ENCODE assay signal across 8 cellular contexts in the genomic region with DNA sequence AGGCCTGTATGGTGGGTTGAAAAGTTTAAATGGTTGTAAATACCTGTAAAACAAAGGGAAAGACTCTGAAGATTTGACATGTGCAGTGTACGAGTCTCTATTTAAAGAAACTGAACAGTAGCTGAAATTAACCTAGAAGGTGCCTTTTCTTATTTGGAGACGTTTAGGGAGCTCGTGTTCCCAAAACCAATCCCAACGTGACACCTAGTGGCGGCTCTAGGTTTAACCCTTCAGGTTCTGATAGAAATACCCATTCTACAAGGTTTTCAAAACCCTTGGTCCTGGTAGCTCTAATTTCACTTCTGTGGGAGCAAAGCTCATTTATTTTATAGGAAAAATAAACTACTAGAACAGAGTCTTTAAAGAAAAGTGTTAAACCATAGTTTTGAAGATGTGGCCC.
A peak's percentile ranks its signal among the peaks of the same experiment; 100 is the strongest.
DNase-seq lines count a peak whose midpoint lies in the region; ATAC-seq and TF ChIP-seq lines count a peak whose summit lies in the region.

No MANE protein-coding gene starts in this region.

- H3K9me3 ChIP-seq in OCI-LY3 (ENCODE audit: insufficient read depth, low read length) = no peaks in the 10 kb centered on the region
- no peaks in the 10 kb centered on the region for H3K9me3 ChIP-seq in effector memory CD4-positive, alpha-beta T cell (ENCODE audit: control insufficient read depth, low read length)

- no peak overlapping the region for H2AFZ ChIP-seq in OCI-LY3 (ENCODE audit: low read depth, low read length)

- no peak overlapping the region for H3K9ac ChIP-seq in OCI-LY3 (ENCODE audit: low read length)

- DNase-seq in NCI-H187 (lab: John Stamatoyannopoulos, UW) (peak; percentile 35 to 39), NCI-H187 treated with DMSO at 0.1 percent for 48 hours (lab: John Stamatoyannopoulos, UW) (no peak), foreskin keratinocyte (peak; percentile 8 to 38)
- DNase-seq in effector memory CD4-positive, alpha-beta T cell = no peak
- no peak for DNase-seq in activated naive CD4-positive, alpha-beta T cell treated with anti-CD3 and anti-CD28 coated beads, Interleukin-2, amount 10 ng/mL, durations not matched to agents 7 days and 5 days

- H3K9me3 Mint-ChIP-seq in activated naive CD4-positive, alpha-beta T cell treated with anti-CD3 and anti-CD28 coated beads, Interleukin-2, amount 10 ng/mL, durations not matched to agents 7 days and 5 days = peaks cover 2% of the 10 kb centered on the region

- no peaks in the 10 kb centered on the region for H3K27me3 Mint-ChIP-seq in activated naive CD4-positive, alpha-beta T cell treated with anti-CD3 and anti-CD28 coated beads, Interleukin-2, amount 10 ng/mL, durations not matched to agents 7 days and 5 days

- 0 out of 2 replicates have a peak overlapping the region, but pooled peaks have one; percentile 16 for H3K4me2 ChIP-seq in OCI-LY3 (ENCODE audit: low read length)

- no peak overlapping the region for H3K27ac Mint-ChIP-seq in activated naive CD4-positive, alpha-beta T cell treated with anti-CD3 and anti-CD28 coated beads, Interleukin-2, amount 10 ng/mL, durations not matched to agents 7 days and 5 days

- H4K20me1 ChIP-seq in OCI-LY3 (ENCODE audit: insufficient read depth, low read length) = no peaks in the 10 kb centered on the region

- CTCF ChIA-PET in activated naive CD4-positive, alpha-beta T cell treated with anti-CD3 and anti-CD28 coated beads, Interleukin-2, amount 10 ng/mL, durations not matched to agents 7 days and 5 days (lab: Charles Lee) = no interaction called here

- no peaks in the 10 kb centered on the region for H3K4me1 Mint-ChIP-seq in activated naive CD4-positive, alpha-beta T cell treated with anti-CD3 and anti-CD28 coated beads, Interleukin-2, amount 10 ng/mL, durations not matched to agents 7 days and 5 days

- H3K36me3 ChIP-seq in OCI-LY3 (replicated peaks; ENCODE audit: low read depth, low read length) = no peaks in the 10 kb centered on the region
- no peaks in the 10 kb centered on the region for H3K36me3 ChIP-seq in effector memory CD4-positive, alpha-beta T cell (ENCODE audit: control insufficient read depth, insufficient read depth, low read length)

- ATAC-seq in HG02884 (IDR thresholded peaks at IDR 0.05; ENCODE audit: unreplicated experiment) = peak; percentile 50
- peak; percentile 63 for ATAC-seq in foreskin keratinocyte
- ATAC-seq in GM18861 (IDR thresholded peaks at IDR 0.05; ENCODE audit: unreplicated experiment) = no peak

- no peaks in the 10 kb centered on the region for H3K79me2 ChIP-seq in OCI-LY3 (ENCODE audit: low read length)

- H3K36me3 Mint-ChIP-seq in activated naive CD4-positive, alpha-beta T cell treated with anti-CD3 and anti-CD28 coated beads, Interleukin-2, amount 10 ng/mL, durations not matched to agents 7 days and 5 days = no peaks in the 10 kb centered on the region

- H3K27ac ChIP-seq in OCI-LY3 (ENCODE audit: low read length) = no peak overlapping the region
- no peak overlapping the region for H3K27ac ChIP-seq in foreskin keratinocyte
- H3K27ac ChIP-seq in effector memory CD4-positive, alpha-beta T cell (ENCODE audit: insufficient read depth, low read length, poor library complexity, severe bottlenecking) = no peak overlapping the region

- H3K4me1 ChIP-seq in OCI-LY3 (ENCODE audit: low read length) (no peaks in the 10 kb centered on the region), foreskin keratinocyte (no peaks in the 10 kb centered on the region)
- H3K4me1 ChIP-seq in effector memory CD4-positive, alpha-beta T cell (ENCODE audit: control insufficient read depth, insufficient read depth, low read length, poor library complexity, severe bottlenecking) = no peaks in the 10 kb centered on the region

- H3K4me3 Mint-ChIP-seq in activated naive CD4-positive, alpha-beta T cell treated with anti-CD3 and anti-CD28 coated beads, Interleukin-2, amount 10 ng/mL, durations not matched to agents 7 days and 5 days = no peak overlapping the region

- no peak overlapping the region for H3K4me3 ChIP-seq in OCI-LY3 (ENCODE audit: low read length)
- H3K4me3 ChIP-seq in effector memory CD4-positive, alpha-beta T cell (ENCODE audit: insufficient read depth, low read depth, low read length, poor library complexity, severe bottlenecking) = no peak overlapping the region

- TF ChIP-seq CTCF in OCI-LY3 (IDR thresholded peaks at IDR 0.05; ENCODE audit: low read depth, low read length) = peak; percentile 83
- peak; percentile 83 for TF ChIP-seq CTCF in foreskin keratinocyte (conservative IDR thresholded peaks at IDR 0.05)

- H3K27me3 ChIP-seq in OCI-LY3 (ENCODE audit: low read depth, low read length) (no peaks in the 10 kb centered on the region), foreskin keratinocyte (no peaks in the 10 kb centered on the region)
- H3K27me3 ChIP-seq in effector memory CD4-positive, alpha-beta T cell (replicated peaks; ENCODE audit: control insufficient read depth, insufficient read depth, low read length, poor library complexity, severe bottlenecking) = no peaks in the 10 kb centered on the region

Comparison
In these comparisons a context has a peak if more than half of its experiments do, and no peak if none do; other contexts are left out.
1. DNase-seq: peak in NCI-H187 (2 of 2) and foreskin keratinocyte (2 of 2); none in NCI-H187 treated with DMSO at 0.1 percent for 48 hours (single experiment), effector memory CD4-positive, alpha-beta T cell (0 of 3) and activated naive CD4-positive, alpha-beta T cell treated with anti-CD3 and anti-CD28 coated beads, Interleukin-2, amount 10 ng/mL, durations not matched to agents 7 days and 5 days (single experiment).